In genomic region chr15:40906101-40906946, GRCh38 we compare ENCODE assay signal across 1 cellular context.
TF ChIP-seq lines count a peak whose summit lies in the region.

No MANE protein-coding gene starts in this region.

TF ChIP-seq in endothelial cell of umbilical vein, 7 proteins besides CTCF, POLR2A, EP300 and RAD21 (continued from another document):
- peak; percentile 64 for TF ChIP-seq JUN (IDR thresholded peaks at IDR 0.05; ENCODE audit: borderline replicate concordance, insufficient read depth, insufficient read length, low read depth)
- TF ChIP-seq MAX (IDR thresholded peaks at IDR 0.05; ENCODE audit: insufficient read depth, insufficient read length): peak; percentile 2
- TF ChIP-seq FOS (IDR thresholded peaks at IDR 0.05; ENCODE audit: borderline replicate concordance, insufficient read depth, low read length): peak; percentile 73
- TF ChIP-seq GATA2 (IDR thresholded peaks at IDR 0.05; ENCODE audit: insufficient read depth, insufficient read length, low read depth, low read length): no peak
- peak; percentile 98 for TF ChIP-seq POLR2AphosphoS5 (IDR thresholded peaks at IDR 0.05; ENCODE audit: insufficient read depth, low read depth, low read length)
